Comparison of ENCODE assay signal across 17 cellular contexts in the genomic region with DNA sequence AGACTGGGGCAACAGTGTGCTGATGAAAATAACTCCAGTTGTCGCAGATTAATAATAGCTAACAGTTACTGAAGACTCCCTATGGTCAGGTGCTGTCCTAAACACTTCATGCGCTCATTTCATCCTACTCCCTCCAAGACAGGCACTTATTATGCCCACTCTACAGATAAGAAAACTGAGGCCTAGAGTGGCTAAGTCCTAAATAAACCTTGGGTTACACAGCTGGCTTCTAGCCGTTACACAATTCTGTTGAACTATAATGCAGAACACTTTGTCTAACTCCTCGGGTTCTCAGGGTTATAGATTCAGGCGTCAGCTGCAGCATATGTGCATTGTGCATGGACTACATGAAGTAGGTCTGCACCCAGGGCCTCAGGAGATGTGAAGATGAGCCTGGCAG.
DNase-seq lines count a peak whose midpoint lies in the region; ATAC-seq and TF ChIP-seq lines count a peak whose summit lies in the region.
"Had no signal": no experiment of that assay in that cellular context is flagged by ENCODE, and none has a peak within 500 bp of the region (broad histone marks: within the 10 kb centered on the region; RNA-seq: fewer than 3 reads in every experiment).

No MANE protein-coding gene starts in this region.

- H3K4me1 ChIP-seq in mucosa of rectum (ENCODE audit: control insufficient read depth in 2 of 2, insufficient read depth in 2 of 2, low read length in 2 of 2) (peaks cover 28 to 30% of the 10 kb centered on the region in 2 donors), testis (peaks cover 48% of the 10 kb centered on the region)

- CTCF ChIA-PET in Calu3 (lab: Charles Lee) = interaction anchor here (0.7 kb wide), 1 partner anchor 32 kb away, joined by 3 read pairs; no protein-coding TSS in a partner anchor

- H3K9me3 ChIP-seq in mucosa of rectum (ENCODE audit: control insufficient read depth in 2 of 2, low read length in 2 of 2) = no peaks in the 10 kb centered on the region
- no peaks in the 10 kb centered on the region for H3K9me3 ChIP-seq in testis

- no peaks in the 10 kb centered on the region for H3K27me3 Mint-ChIP-seq in Calu3 (ENCODE audit: unreplicated experiment)
- H3K27me3 Mint-ChIP-seq in dendritic cell treated with granulocyte-macrophage colony-stimulating factor and Interleukin-4, amounts not matched to agents 40 ng/mL and 50 ng/mL, for 4 days = no peaks in the 10 kb centered on the region

- TF ChIP-seq CTCF in Calu3 (IDR thresholded peaks at IDR 0.05; ENCODE audit: unreplicated experiment) (no peak), testis (IDR thresholded peaks at IDR 0.05) (no peak)

- H3K36me3 ChIP-seq in mucosa of rectum (ENCODE audit: control insufficient read depth in 2 of 2, insufficient read depth in 2 of 2, low read length in 2 of 2) (no peaks in the 10 kb centered on the region), testis (ENCODE audit: low read depth, missing control alignments) (no peaks in the 10 kb centered on the region)

- peaks cover 17% of the 10 kb centered on the region for H3K36me3 Mint-ChIP-seq in Calu3 (ENCODE audit: insufficient read depth, unreplicated experiment)
- peaks cover 49% of the 10 kb centered on the region for H3K36me3 Mint-ChIP-seq in dendritic cell treated with granulocyte-macrophage colony-stimulating factor and Interleukin-4, amounts not matched to agents 40 ng/mL and 50 ng/mL, for 4 days (ENCODE audit: low read depth)
- no peaks in the 10 kb centered on the region for H3K36me3 Mint-ChIP-seq in activated naive CD4-positive, alpha-beta T cell treated with anti-CD3 and anti-CD28 coated beads, Interleukin-2, amount 50 U/mL, for 72 hours
- H3K36me3 Mint-ChIP-seq: CD4-positive, CD25-positive, alpha-beta regulatory T cell had no signal

- no peak overlapping the region for H3K9ac ChIP-seq in mucosa of rectum (ENCODE audit: low read depth in 1 of 2, low read length in 2 of 2)
- H3K9ac ChIP-seq: GM23248, KMS-11 had no signal

- ATAC-seq in HG02678 (IDR thresholded peaks at IDR 0.05; ENCODE audit: unreplicated experiment) (no peak), GM21526 (IDR thresholded peaks at IDR 0.05; ENCODE audit: low FRiP score, unreplicated experiment) (no peak)
- ATAC-seq in activated naive CD4-positive, alpha-beta T cell treated with anti-CD3 and anti-CD28 coated beads, Interleukin-2, amount 50 U/mL, for 72 hours = no peak

- peaks cover 49% of the 10 kb centered on the region for H3K4me1 Mint-ChIP-seq in Calu3 (ENCODE audit: low read depth, unreplicated experiment)
- H3K4me1 Mint-ChIP-seq in dendritic cell treated with granulocyte-macrophage colony-stimulating factor and Interleukin-4, amounts not matched to agents 40 ng/mL and 50 ng/mL, for 4 days (ENCODE audit: low read depth) = peaks cover 85% of the 10 kb centered on the region

- intact Hi-C loops in Calu3 (cut with micrococcal nuclease; ENCODE audit: unreplicated experiment) = no loop called here
- intact Hi-C loops in dendritic cell treated with granulocyte-macrophage colony-stimulating factor and Interleukin-4, amounts not matched to agents 40 ng/mL and 50 ng/mL, for 4 days (cut with micrococcal nuclease) = loop anchor here (5.0 kb wide), 1 partner anchor 44 kb away; no protein-coding TSS in a partner anchor
- intact Hi-C loops in testis (cut with DNase I; ENCODE audit: low total_unique reads) = no loop called here

- no peaks in the 10 kb centered on the region for H3K9me3 Mint-ChIP-seq in Calu3 (ENCODE audit: low read depth, unreplicated experiment)
- H3K9me3 Mint-ChIP-seq in dendritic cell treated with granulocyte-macrophage colony-stimulating factor and Interleukin-4, amounts not matched to agents 40 ng/mL and 50 ng/mL, for 4 days = peaks cover 3% of the 10 kb centered on the region
- no peaks in the 10 kb centered on the region for H3K9me3 Mint-ChIP-seq in activated naive CD4-positive, alpha-beta T cell treated with anti-CD3 and anti-CD28 coated beads, Interleukin-2, amount 50 U/mL, for 72 hours
- H3K9me3 Mint-ChIP-seq: CD4-positive, CD25-positive, alpha-beta regulatory T cell had no signal

- peak overlapping the region; percentile 88 for H3K27ac Mint-ChIP-seq in Calu3 (ENCODE audit: unreplicated experiment)
- H3K27ac Mint-ChIP-seq in dendritic cell treated with granulocyte-macrophage colony-stimulating factor and Interleukin-4, amounts not matched to agents 40 ng/mL and 50 ng/mL, for 4 days = peak overlapping the region; percentile 79
- no peak overlapping the region for H3K27ac Mint-ChIP-seq in activated naive CD4-positive, alpha-beta T cell treated with anti-CD3 and anti-CD28 coated beads, Interleukin-2, amount 50 U/mL, for 72 hours

- H3K4me3 ChIP-seq in mucosa of rectum (ENCODE audit: low read length in 2 of 2) (no peak overlapping the region), testis (no peak overlapping the region)
- H3K4me3 ChIP-seq: GM23248 had no signal

- BruUV-seq in Calu3 (replicated peaks; lab: Mats Ljungman, UMichigan) = no TSS peak

- DNase-seq in Calu3 = no peak
- DNase-seq in testis = no peak
- DNase-seq in NCI-H748 (lab: John Stamatoyannopoulos, UW; ENCODE audit: unreplicated experiment) = no peak
- no peak for DNase-seq in activated naive CD4-positive, alpha-beta T cell treated with anti-CD3 and anti-CD28 coated beads, Interleukin-2, amount 50 U/mL, for 72 hours (ENCODE audit: low spot score in 2 of 2)
- DNase-seq: CD4-positive, CD25-positive, alpha-beta regulatory T cell; DMS79; GM23248; NCI-H1092 treated with DMSO at 0.1 percent for 48 hours; NCI-H1694; NCI-H446; NCI-H748 treated with DMSO at 0.1 percent for 48 hours; SHP77 had no signal

- no peak overlapping the region for H3K4me3 Mint-ChIP-seq in Calu3 (ENCODE audit: low read depth, unreplicated experiment)
- H3K4me3 Mint-ChIP-seq in dendritic cell treated with granulocyte-macrophage colony-stimulating factor and Interleukin-4, amounts not matched to agents 40 ng/mL and 50 ng/mL, for 4 days = no peak overlapping the region
- H3K4me3 Mint-ChIP-seq: CD4-positive, CD25-positive, alpha-beta regulatory T cell had no signal

- H3K27ac ChIP-seq in mucosa of rectum (ENCODE audit: low read depth in 2 of 2, low read length in 2 of 2) (peak overlapping the region; percentile 5 to 78), testis (peak overlapping the region; percentile 62 to 73)
- H3K27ac ChIP-seq: GM23248, KMS-11 had no signal

- no peaks in the 10 kb centered on the region for H3K27me3 ChIP-seq in mucosa of rectum (ENCODE audit: control insufficient read depth in 2 of 2, insufficient read depth in 2 of 2, low read length in 2 of 2)
- H3K27me3 ChIP-seq in testis = no peaks in the 10 kb centered on the region

- no peak for TF ChIP-seq POLR2A in testis (IDR thresholded peaks at IDR 0.05)

- WGBS in testis, 2 donors = 67 to 80% methylated on average over 5 of the region's 5 CpGs

Comparison
In these comparisons a context has a peak if more than half of its experiments do, and no peak if none do; other contexts are left out.
1. H3K27ac Mint-ChIP-seq: peak in Calu3 (single experiment) and dendritic cell treated with granulocyte-macrophage colony-stimulating factor and Interleukin-4, amounts not matched to agents 40 ng/mL and 50 ng/mL, for 4 days (single experiment); none in activated naive CD4-positive, alpha-beta T cell treated with anti-CD3 and anti-CD28 coated beads, Interleukin-2, amount 50 U/mL, for 72 hours (0 of 2).